Comparison of ENCODE assay signal across 9 cellular contexts in the genomic region with DNA sequence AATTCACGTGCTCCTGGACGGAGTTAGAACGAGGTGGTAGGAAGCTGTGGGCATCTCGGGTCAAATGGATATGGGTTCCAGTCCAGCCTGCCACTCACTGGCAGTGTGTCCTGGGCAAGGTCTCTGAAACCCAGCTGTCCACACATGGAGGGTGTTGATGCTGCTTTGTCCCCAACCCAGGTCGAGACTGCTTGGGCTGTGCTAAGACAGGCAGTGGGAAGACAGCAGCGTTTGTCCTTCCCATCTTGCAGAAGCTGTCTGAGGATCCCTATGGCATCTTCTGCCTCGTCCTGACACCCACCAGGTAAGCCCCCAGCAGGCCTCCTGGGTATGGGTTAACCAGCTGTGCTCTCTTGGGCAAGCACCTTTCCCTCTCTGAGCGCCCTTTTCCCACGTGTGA.
A peak's percentile ranks its signal among the peaks of the same experiment; 100 is the strongest.
DNase-seq lines count a peak whose midpoint lies in the region; ATAC-seq and TF ChIP-seq lines count a peak whose summit lies in the region.
"Had no signal": no experiment of that assay in that cellular context is flagged by ENCODE, and none has a peak within 500 bp of the region (broad histone marks: within the 10 kb centered on the region; RNA-seq: fewer than 3 reads in every experiment).

No MANE protein-coding gene starts in this region.

- no peak for TF ChIP-seq CTCF in MM.1S (IDR thresholded peaks at IDR 0.05; ENCODE audit: low read length)
- no peak for TF ChIP-seq CTCF in nephron progenitor cell (IDR thresholded peaks at IDR 0.05)

- H3K36me3 ChIP-seq in BLaER1 treated with 17β-estradiol and CSF1 and Interleukin-3, amounts not matched to agents 10 nM and 100 nM: peaks cover 41 to 64% (median 49%) of the 10 kb centered on the region in 11 experiments
- H3K36me3 ChIP-seq in MM.1S (replicated peaks; ENCODE audit: insufficient read depth, low read length): peaks cover 9% of the 10 kb centered on the region; the same call in 1 of the 2 replicates
- peaks cover 33% of the 10 kb centered on the region for H3K36me3 ChIP-seq in effector memory CD4-positive, alpha-beta T cell (ENCODE audit: control insufficient read depth, insufficient read depth, low read length)

- H3K9me3 ChIP-seq in BLaER1 treated with 17β-estradiol and CSF1 and Interleukin-3, amounts not matched to agents 10 nM and 100 nM (replicated peaks in 1 of 11): no peaks in the 10 kb centered on the region
- no peaks in the 10 kb centered on the region for H3K9me3 ChIP-seq in MM.1S (replicated peaks; ENCODE audit: insufficient read depth, low read length)
- H3K9me3 ChIP-seq in effector memory CD4-positive, alpha-beta T cell (ENCODE audit: control insufficient read depth, low read length): no peaks in the 10 kb centered on the region

- H2AFZ ChIP-seq in MM.1S (ENCODE audit: low read length): no peak overlapping the region

- peaks cover 42 to 47% (median 43%) of the 10 kb centered on the region in 10 experiments for H3K4me1 ChIP-seq in BLaER1 treated with 17β-estradiol and CSF1 and Interleukin-3, amounts not matched to agents 10 nM and 100 nM
- peaks cover 5% of the 10 kb centered on the region for H3K4me1 ChIP-seq in MM.1S (ENCODE audit: low read length)
- peaks cover 21% of the 10 kb centered on the region for H3K4me1 ChIP-seq in effector memory CD4-positive, alpha-beta T cell (ENCODE audit: control insufficient read depth, insufficient read depth, low read length, poor library complexity, severe bottlenecking)

- ATAC-seq in HG03521 (IDR thresholded peaks at IDR 0.05; ENCODE audit: unreplicated experiment): no peak

- peaks cover 34% of the 10 kb centered on the region for H3K4me1 Mint-ChIP-seq in nephron progenitor cell

- peak overlapping the region in 10 of 11 experiments; percentile 55 to 93 (median 81); a peak in 20 of 22 replicates for H3K27ac ChIP-seq in BLaER1 treated with 17β-estradiol and CSF1 and Interleukin-3, amounts not matched to agents 10 nM and 100 nM
- H3K27ac ChIP-seq in MM.1S (ENCODE audit: low read length): no peak overlapping the region
- H3K27ac ChIP-seq in effector memory CD4-positive, alpha-beta T cell (ENCODE audit: insufficient read depth, low read length, poor library complexity, severe bottlenecking): peak overlapping the region; percentile 72

- H3K4me3 Mint-ChIP-seq in nephron progenitor cell: peak overlapping the region; percentile 96

- H3K9me2 ChIP-seq in MM.1S (replicated peaks; ENCODE audit: insufficient read depth, low read length): no peaks in the 10 kb centered on the region

- peak overlapping the region; percentile 80 to 99 (median 92) for H3K4me3 ChIP-seq in BLaER1 treated with 17β-estradiol and CSF1 and Interleukin-3, amounts not matched to agents 10 nM and 100 nM
- H3K4me3 ChIP-seq in MM.1S (ENCODE audit: low read length): peak overlapping the region; percentile 99
- peak overlapping the region; percentile 92 for H3K4me3 ChIP-seq in effector memory CD4-positive, alpha-beta T cell (ENCODE audit: insufficient read depth, low read depth, low read length, poor library complexity, severe bottlenecking)

- no peaks in the 10 kb centered on the region for H3K9me3 Mint-ChIP-seq in nephron progenitor cell

- H3K79me2 ChIP-seq in MM.1S (ENCODE audit: low read length): peaks cover 83% of the 10 kb centered on the region

- peak overlapping the region; percentile 90 to 99 (median 97) for H3K4me2 ChIP-seq in BLaER1 treated with 17β-estradiol and CSF1 and Interleukin-3, amounts not matched to agents 10 nM and 100 nM
- H3K4me2 ChIP-seq in MM.1S (ENCODE audit: low read depth, low read length): peak overlapping the region; percentile 94

- peaks cover 8% of the 10 kb centered on the region for H3F3A ChIP-seq in MM.1S (ENCODE audit: insufficient read depth, low read length)

- DNase-seq in MM.1S: no peak
- no peak for DNase-seq in effector memory CD4-positive, alpha-beta T cell
- DNase-seq in nephron progenitor cell: no peak
- no peak for DNase-seq in NK-92 (lab: John Stamatoyannopoulos, UW; ENCODE audit: unreplicated experiment)
- DNase-seq in NOMO-1 treated with DMSO at 0.1 percent for 48 hours (lab: John Stamatoyannopoulos, UW; ENCODE audit: unreplicated experiment): no peak
- DNase-seq in NCI-H1417 treated with DMSO at 0.1 percent for 48 hours (lab: John Stamatoyannopoulos, UW): no peak
- DNase-seq: NCI-H1048 had no signal

- H4K20me1 ChIP-seq in BLaER1 treated with 17β-estradiol and CSF1 and Interleukin-3, amounts not matched to agents 10 nM and 100 nM: peaks cover 17 to 85% (median 60%) of the 10 kb centered on the region in 11 experiments; a peak in 21 of 22 replicates
- no peaks in the 10 kb centered on the region for H4K20me1 ChIP-seq in MM.1S (ENCODE audit: insufficient read depth, low read length)

- peaks cover 9% of the 10 kb centered on the region for H3K27me3 Mint-ChIP-seq in nephron progenitor cell (ENCODE audit: low read depth, poor library complexity)

- H3K36me3 Mint-ChIP-seq in nephron progenitor cell (ENCODE audit: low read depth): peaks cover 27% of the 10 kb centered on the region

- H3K27me3 ChIP-seq in BLaER1 treated with 17β-estradiol and CSF1 and Interleukin-3, amounts not matched to agents 10 nM and 100 nM: no peaks in the 10 kb centered on the region
- no peaks in the 10 kb centered on the region for H3K27me3 ChIP-seq in MM.1S (replicated peaks; ENCODE audit: insufficient read depth, low read length)
- no peaks in the 10 kb centered on the region for H3K27me3 ChIP-seq in effector memory CD4-positive, alpha-beta T cell (replicated peaks; ENCODE audit: control insufficient read depth, insufficient read depth, low read length, poor library complexity, severe bottlenecking)

- H3K27ac Mint-ChIP-seq in nephron progenitor cell: no peak overlapping the region

- peak overlapping the region; percentile 80 to 95 (median 92) for H3K9ac ChIP-seq in BLaER1 treated with 17β-estradiol and CSF1 and Interleukin-3, amounts not matched to agents 10 nM and 100 nM
- peak overlapping the region; percentile 85 for H3K9ac ChIP-seq in MM.1S (ENCODE audit: low read length)
